6 cellular contexts compared by ENCODE assay signal in the genomic region with DNA sequence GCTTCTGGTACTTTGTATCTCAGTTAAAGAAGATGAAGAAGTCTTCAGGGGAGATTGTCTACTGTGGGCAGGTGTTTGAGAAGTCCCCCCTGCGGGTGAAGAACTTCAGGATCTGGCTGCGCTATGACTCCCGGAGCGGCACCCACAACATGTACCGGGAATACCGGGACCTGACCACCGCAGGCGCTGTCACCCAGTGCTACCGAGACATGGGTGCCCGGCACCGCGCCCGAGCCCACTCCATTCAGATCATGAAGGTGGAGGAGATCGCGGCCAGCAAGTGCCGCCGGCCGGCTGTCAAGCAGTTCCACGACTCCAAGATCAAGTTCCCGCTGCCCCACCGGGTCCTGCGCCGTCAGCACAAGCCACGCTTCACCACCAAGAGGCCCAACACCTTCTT. TPM values are rescaled to one million over a fixed set of nuclear protein-coding genes. Genes with fewer than 3 reads are reported as not detected.
DNase-seq lines count a peak whose midpoint lies in the region; ATAC-seq, FAIRE-seq and TF ChIP-seq lines count a peak whose summit lies in the region.
"Not testable (repeated sequence)": the region's sequence is repeated elsewhere in the genome, so short reads cannot be mapped to it uniquely, and the experiment has no call there.

No MANE protein-coding gene starts in this region.

- H3K4me1 Mint-ChIP-seq in Calu3 (ENCODE audit: low read depth, unreplicated experiment), result not testable (repeated sequence)
- H3K4me1 Mint-ChIP-seq in MCF 10A (ENCODE audit: insufficient read depth, unreplicated experiment), result peaks cover 18% of the 10 kb centered on the region

- not testable (repeated sequence) for TF ChIP-seq RAD21 in GM12878 (IDR thresholded peaks at IDR 0.05; ENCODE audit: insufficient read depth, low read depth, low read length)

- not testable (repeated sequence) for H4K20me1 ChIP-seq in OCI-LY7 (ENCODE audit: insufficient read depth, low read length); GM12878 (ENCODE audit: control insufficient read depth, insufficient read depth); endothelial cell of umbilical vein (replicated peaks; ENCODE audit: control insufficient read depth, extremely low read depth, insufficient read depth, low read length)

- in situ Hi-C loops in GM12878 (cut with MboI), result not testable (repeated sequence)

- H3K4me2 ChIP-seq in OCI-LY7 (ENCODE audit: low read length); GM12878 (ENCODE audit: control insufficient read depth, insufficient read depth); endothelial cell of umbilical vein (ENCODE audit: insufficient read depth, low read length): not testable (repeated sequence)

- not testable (repeated sequence) for TF ChIP-seq POLR2A in GM12878 (IDR thresholded peaks at IDR 0.05; ENCODE audit: low read depth, low read length); endothelial cell of umbilical vein (IDR thresholded peaks at IDR 0.05; ENCODE audit: low read depth, low read length)

- H3K27ac ChIP-seq in A673 (ENCODE audit: low read depth, low read length, poor library complexity, severe bottlenecking); OCI-LY7 (ENCODE audit: low read depth, low read length, poor library complexity, severe bottlenecking); GM12878 (ENCODE audit: control insufficient read depth, insufficient read depth); endothelial cell of umbilical vein (ENCODE audit: insufficient read depth, low read depth, low read length): not testable (repeated sequence)

- not testable (repeated sequence) for H3K9me3 ChIP-seq in A673 (ENCODE audit: low read depth, low read length, poor library complexity, severe bottlenecking); OCI-LY7 (ENCODE audit: low read length); GM12878 (replicated peaks; ENCODE audit: control insufficient read depth, insufficient read depth, low read length); endothelial cell of umbilical vein (replicated peaks; ENCODE audit: control insufficient read depth, insufficient read depth, low read length)

- not testable (repeated sequence) for TF ChIP-seq EP300 in GM12878 (IDR thresholded peaks at IDR 0.05; ENCODE audit: borderline replicate concordance in 1 of 2, control insufficient read depth in 1 of 2, low read depth in 2 of 2, low read length in 2 of 2)

- H3K4me3 Mint-ChIP-seq in Calu3 (ENCODE audit: low read depth, unreplicated experiment); MCF 10A (ENCODE audit: unreplicated experiment): not testable (repeated sequence)

- H3K79me2 ChIP-seq in OCI-LY7 (ENCODE audit: insufficient read depth, low read depth, low read length); GM12878 (ENCODE audit: control insufficient read depth, insufficient read depth, low read length); endothelial cell of umbilical vein (ENCODE audit: control insufficient read depth, insufficient read depth, low read length): not testable (repeated sequence)

- ATAC-seq in GM12878, result not testable (repeated sequence)

- POLR2A ChIA-PET in A673 (lab: Charles Lee; ENCODE audit: low non-redundant PET); OCI-LY7 (lab: Charles Lee); GM12878 (lab: Charles Lee); MCF 10A (lab: Yijun Ruan, JAX); endothelial cell of umbilical vein (lab: Charles Lee): not testable (repeated sequence)

- H2AFZ ChIP-seq in OCI-LY7 (ENCODE audit: low read length); GM12878 (ENCODE audit: control insufficient read depth, low read depth, low read length); endothelial cell of umbilical vein (ENCODE audit: low read depth, low read length): not testable (repeated sequence)

- not testable (repeated sequence) for H3K27me3 Mint-ChIP-seq in Calu3 (ENCODE audit: unreplicated experiment); MCF 10A (ENCODE audit: insufficient read depth, unreplicated experiment)

- not testable (repeated sequence) for H3K9me2 ChIP-seq in OCI-LY7 (ENCODE audit: insufficient read depth, low read length)

- H3K9me3 Mint-ChIP-seq in Calu3 (ENCODE audit: low read depth, unreplicated experiment); MCF 10A (ENCODE audit: unreplicated experiment): not testable (repeated sequence)

- not testable (repeated sequence) for H3K27me3 ChIP-seq in A673 (replicated peaks; ENCODE audit: insufficient read depth, low read depth, low read length, poor library complexity); GM12878 (replicated peaks in 1 of 2; ENCODE audit: control insufficient read depth in 2 of 2, insufficient read depth in 2 of 2, low read length in 1 of 2); endothelial cell of umbilical vein (ENCODE audit: control insufficient read depth in 2 of 2, insufficient read depth in 2 of 2, low read length in 2 of 2)

- not testable (repeated sequence) for H3K4me3 ChIP-seq in A673 (ENCODE audit: low read depth, low read length, poor library complexity, severe bottlenecking); OCI-LY7 (ENCODE audit: low read depth, low read length, poor library complexity, severe bottlenecking); GM12878; endothelial cell of umbilical vein (replicated peaks in 1 of 3; ENCODE audit: insufficient read depth in 1 of 3, low read depth in 1 of 3, low read length in 3 of 3)

- TF ChIP-seq CTCF in A673 (conservative IDR thresholded peaks at IDR 0.05; ENCODE audit: low read depth, low read length); Calu3 (IDR thresholded peaks at IDR 0.05; ENCODE audit: unreplicated experiment); OCI-LY7 (conservative IDR thresholded peaks at IDR 0.05; ENCODE audit: low read length); GM12878 (IDR thresholded peaks at IDR 0.05 in 2 of 3, conservative IDR thresholded peaks at IDR 0.05 in 1 of 3; ENCODE audit: control insufficient read depth in 2 of 3, extremely low read depth in 1 of 3, insufficient read depth in 1 of 3, low read depth in 3 of 3, low read length in 3 of 3); MCF 10A (IDR thresholded peaks at IDR 0.05; ENCODE audit: unreplicated experiment); endothelial cell of umbilical vein (IDR thresholded peaks at IDR 0.05; ENCODE audit: extremely low read depth in 1 of 2, insufficient read depth in 1 of 2, low read depth in 1 of 2, low read length in 2 of 2): not testable (repeated sequence)

- DNase-seq in A673 (ENCODE audit: low spot score); Calu3; OCI-LY7 (ENCODE audit: low spot score); GM12878 (ENCODE audit: low read depth, low spot score); MCF 10A (ENCODE audit: unreplicated experiment); endothelial cell of umbilical vein (ENCODE audit: low read depth, low spot score): not testable (repeated sequence)

- dilution Hi-C loops in endothelial cell of umbilical vein (cut with MboI; ENCODE audit: extremely low pct_ligation_motif_present, low sequenced_read_pairs), result not testable (repeated sequence)

- CTCF ChIA-PET in A673 (lab: Charles Lee); Calu3 (lab: Charles Lee); OCI-LY7 (lab: Charles Lee; ENCODE audit: unreplicated experiment); GM12878 (lab: Yijun Ruan, JAX); MCF 10A (lab: Yijun Ruan, JAX); endothelial cell of umbilical vein (lab: Charles Lee): not testable (repeated sequence)

- H3K9me1 ChIP-seq in endothelial cell of umbilical vein (replicated peaks; ENCODE audit: control insufficient read depth, extremely low read depth, insufficient read depth, low read length), result not testable (repeated sequence)

- peaks cover 12% of the 10 kb centered on the region for H3K4me1 ChIP-seq in A673 (ENCODE audit: insufficient read depth, low read length, poor library complexity, severe bottlenecking)
- H3K4me1 ChIP-seq in OCI-LY7 (ENCODE audit: insufficient read depth, low read length, poor library complexity, severe bottlenecking); GM12878 (ENCODE audit: control insufficient read depth, insufficient read depth, low read length); endothelial cell of umbilical vein (ENCODE audit: control insufficient read depth, extremely low read depth, insufficient read depth, low read length): not testable (repeated sequence)

- SMC1A ChIA-PET in GM12878 (lab: Charles Lee; ENCODE audit: uncharacterized antibody, unreplicated experiment), result not testable (repeated sequence)

- not testable (repeated sequence) for H3K36me3 Mint-ChIP-seq in Calu3 (ENCODE audit: insufficient read depth, unreplicated experiment); MCF 10A (ENCODE audit: insufficient read depth, unreplicated experiment)

- H3K9ac ChIP-seq in GM12878 (ENCODE audit: control insufficient read depth, insufficient read depth, low read length); endothelial cell of umbilical vein (replicated peaks; ENCODE audit: extremely low read depth, insufficient read depth, low read length): not testable (repeated sequence)

- H3K27ac Mint-ChIP-seq in Calu3 (ENCODE audit: unreplicated experiment); MCF 10A (ENCODE audit: low read depth, unreplicated experiment): not testable (repeated sequence)

- RAD21 ChIA-PET in GM12878 (lab: Charles Lee; ENCODE audit: unreplicated experiment), result not testable (repeated sequence)

- FAIRE-seq in GM12878 (lab: Jason Lieb, UNC); endothelial cell of umbilical vein (lab: Jason Lieb, UNC): not testable (repeated sequence)

- BruUV-seq in A673 (replicated peaks; lab: Mats Ljungman, UMichigan), result TSS peak; percentile 79
- BruUV-seq in Calu3 (replicated peaks; lab: Mats Ljungman, UMichigan), result TSS peak; percentile 61
- BruUV-seq in OCI-LY7 (replicated peaks; lab: Mats Ljungman, UMichigan), result TSS peak; percentile 96
- TSS peak; percentile 72 for BruUV-seq in GM12878 (replicated peaks; lab: Mats Ljungman, UMichigan)
- TSS peak; percentile 100 for BruUV-seq in MCF 10A (replicated peaks; lab: Mats Ljungman, UMichigan)
- BruUV-seq in endothelial cell of umbilical vein (replicated peaks; lab: Mats Ljungman, UMichigan), result TSS peak; percentile 33

- H3K36me3 ChIP-seq in A673 (ENCODE audit: insufficient read depth, low read length, poor library complexity, severe bottlenecking); OCI-LY7 (ENCODE audit: insufficient read depth, low read length); GM12878 (ENCODE audit: control insufficient read depth in 2 of 2, insufficient read depth in 2 of 2, low read length in 1 of 2); endothelial cell of umbilical vein (ENCODE audit: control insufficient read depth in 2 of 2, extremely low read depth in 1 of 2, insufficient read depth in 2 of 2, low read length in 2 of 2): not testable (repeated sequence)

- intact Hi-C loops in A673 (cut with micrococcal nuclease; ENCODE audit: unreplicated experiment); Calu3 (cut with micrococcal nuclease; ENCODE audit: unreplicated experiment); OCI-LY7 (cut with micrococcal nuclease; ENCODE audit: unreplicated experiment); GM12878 (cut with micrococcal nuclease; ENCODE audit: unreplicated experiment); MCF 10A (cut with micrococcal nuclease); endothelial cell of umbilical vein (cut with micrococcal nuclease): not testable (repeated sequence)

- 96% methylated on average over 15 of the region's 24 CpGs for WGBS in GM12878 (ENCODE audit: insufficient coverage, insufficient replicate concordance, low lambda C conversion rate, missing lambda C conversion rate)

RNA-seq across cellular contexts. Expression of a gene that starts 38.1 kb away (rescaled TPM):
- 3.0 and 5.4 TPM in 2 replicates for total RNA-seq in A673 (2021)
- 5.5 and 6.1 TPM in 2 replicates for total RNA-seq in Calu3 (2022)
- 7.2 and 8.2 TPM in 2 replicates for total RNA-seq in OCI-LY7 (2014; rRNA removed; shearing (Covaris generic))
- total RNA-seq in OCI-LY7 (2022), result 5.1 and 5.5 TPM in 2 replicates
- total RNA-seq in GM12878 (2013; cell fraction: nucleolus; rRNA removed), result 27.6 and 32.9 TPM in 2 replicates
- total RNA-seq in GM12878 (2014; rRNA removed), result 4.1 and 5.0 TPM in 2 replicates
- total RNA-seq in GM12878 (2014; rRNA removed; fragmentation: Illumina TruSeq; extraction: Trizol), result 6.4 and 7.0 TPM in 2 replicates
- 3.4 and 4.5 TPM in 2 replicates for total RNA-seq in GM12878 (2021)
- 3.2 TPM for polyA plus RNA-seq in GM12878 (2011; ENCODE audit: low read depth)
- polyA plus RNA-seq in GM12878 (2011; rRNA removed), result 0.86 and 0.92 TPM in 2 replicates
- polyA plus RNA-seq in GM12878 (2011; cell fraction: cytosol; rRNA removed), result 0.19 and 0.35 TPM in 2 replicates
- 1.3 and 3.1 TPM in 2 replicates for polyA plus RNA-seq in GM12878 (2011; cell fraction: nucleus; rRNA removed)
- polyA plus RNA-seq in GM12878 (2012), result 2.7 and 4.7 TPM in 2 replicates
- 3.8 and 4.9 TPM in 2 replicates for polyA plus RNA-seq in GM12878 (2014; fragmentation: Illumina TruSeq; extraction: Trizol)
- polyA plus RNA-seq in GM12878 (2014; fragmentation: Nextera tagmentation; extraction: Ambion mirVana), result 1 to 10 TPM; 1.6 to 2.2 TPM
- 3.8 and 6.0 TPM in 2 replicates for polyA plus RNA-seq in GM12878 (2014; rRNA removed)
- 1 to 10 TPM; 5.0 to 5.4 TPM for polyA plus RNA-seq in GM12878 (2016; fragmentation: Nextera tagmentation; extraction: Ambion mirVana)
- 2.9 and 3.2 TPM in 2 replicates for polyA minus RNA-seq in GM12878 (2011; rRNA and poly(A)+ RNA removed)
- polyA minus RNA-seq in GM12878 (2011; cell fraction: cytosol; rRNA and poly(A)+ RNA removed), result not detected in 2 replicates
- 3.6 and 10.2 TPM in 2 replicates for polyA minus RNA-seq in GM12878 (2011; cell fraction: nucleus; rRNA and poly(A)+ RNA removed)
- 1.6 and 3.0 TPM in 2 replicates for total RNA-seq in MCF 10A (2022)
- total RNA-seq in endothelial cell of umbilical vein, result 12.7 and 14.5 TPM in 2 replicates
- 1.2 and 1.5 TPM in 2 replicates for polyA plus RNA-seq in endothelial cell of umbilical vein
- polyA plus RNA-seq in endothelial cell of umbilical vein (2011; cell fraction: cytosol; rRNA removed), result 1.0 and 1.3 TPM in 2 replicates
- polyA plus RNA-seq in endothelial cell of umbilical vein (2011; cell fraction: nucleus; rRNA removed), result 15.9 and 18.5 TPM in 2 replicates
- 0.82 and 1.2 TPM in 2 replicates for polyA plus RNA-seq in endothelial cell of umbilical vein (2012)
- polyA minus RNA-seq in endothelial cell of umbilical vein, result 12.0 and 16.2 TPM in 2 replicates
- polyA minus RNA-seq in endothelial cell of umbilical vein (2011; cell fraction: cytosol; rRNA and poly(A)+ RNA removed), result 1.5 TPM
- polyA minus RNA-seq in endothelial cell of umbilical vein (2011; cell fraction: nucleus; rRNA and poly(A)+ RNA removed), result 47.8 and 76.6 TPM in 2 replicates

RNA-seq across cellular contexts. Expression of a gene that starts 49.9 kb away (rescaled TPM):
- total RNA-seq in A673 (2021) (196 and 226 TPM in 2 replicates), Calu3 (2022) (262 and 269 TPM in 2 replicates), OCI-LY7 (2022) (108 and 117 TPM in 2 replicates), GM12878 (2014; rRNA removed) (67.0 and 75.9 TPM in 2 replicates), GM12878 (2014; rRNA removed; fragmentation: Illumina TruSeq; extraction: Trizol) (73.7 and 76.7 TPM in 2 replicates), GM12878 (2021) (83.7 and 84.6 TPM in 2 replicates), MCF 10A (2022) (64.0 and 82.8 TPM in 2 replicates), endothelial cell of umbilical vein (465 and 566 TPM in 2 replicates)
- total RNA-seq in OCI-LY7 (2014; rRNA removed; shearing (Covaris generic)), result 132 and 140 TPM in 2 replicates
- 57.3 and 68.1 TPM in 2 replicates for total RNA-seq in GM12878 (2013; cell fraction: nucleolus; rRNA removed)
- 38.1 TPM for polyA plus RNA-seq in GM12878 (2011; ENCODE audit: low read depth)
- polyA plus RNA-seq in GM12878 (2011; rRNA removed) (60.8 and 77.3 TPM in 2 replicates), GM12878 (2014; fragmentation: Illumina TruSeq; extraction: Trizol) (70.6 TPM in 2 replicates), GM12878 (2014; fragmentation: Nextera tagmentation; extraction: Ambion mirVana) (10 to 100 TPM; 52.6 to 56.7 TPM), GM12878 (2014; rRNA removed) (50.8 and 56.8 TPM in 2 replicates), GM12878 (2016; fragmentation: Nextera tagmentation; extraction: Ambion mirVana) (10 to 100 TPM; 68.6 to 68.8 TPM), endothelial cell of umbilical vein (278 and 309 TPM in 2 replicates)
- polyA plus RNA-seq in GM12878 (2011; cell fraction: cytosol; rRNA removed), result 54.4 and 59.1 TPM in 2 replicates
- 27.3 and 35.3 TPM in 2 replicates for polyA plus RNA-seq in GM12878 (2011; cell fraction: nucleus; rRNA removed)
- 24.7 and 24.9 TPM in 2 replicates for polyA plus RNA-seq in GM12878 (2012)
- polyA minus RNA-seq in GM12878 (2011; rRNA and poly(A)+ RNA removed), result 121 and 164 TPM in 2 replicates
- polyA minus RNA-seq in GM12878 (2011; cell fraction: cytosol; rRNA and poly(A)+ RNA removed), result 20.5 and 21.8 TPM in 2 replicates
- 30.3 and 67.5 TPM in 2 replicates for polyA minus RNA-seq in GM12878 (2011; cell fraction: nucleus; rRNA and poly(A)+ RNA removed)
- 456 and 556 TPM in 2 replicates for polyA plus RNA-seq in endothelial cell of umbilical vein (2011; cell fraction: cytosol; rRNA removed)
- 371 and 409 TPM in 2 replicates for polyA plus RNA-seq in endothelial cell of umbilical vein (2011; cell fraction: nucleus; rRNA removed)
- polyA plus RNA-seq in endothelial cell of umbilical vein (2012), result 367 and 453 TPM in 2 replicates
- polyA minus RNA-seq in endothelial cell of umbilical vein, result 734 and 1,002 TPM in 2 replicates
- 206 TPM for polyA minus RNA-seq in endothelial cell of umbilical vein (2011; cell fraction: cytosol; rRNA and poly(A)+ RNA removed)
- polyA minus RNA-seq in endothelial cell of umbilical vein (2011; cell fraction: nucleus; rRNA and poly(A)+ RNA removed), result 326 and 358 TPM in 2 replicates
